In the genomic region with DNA sequence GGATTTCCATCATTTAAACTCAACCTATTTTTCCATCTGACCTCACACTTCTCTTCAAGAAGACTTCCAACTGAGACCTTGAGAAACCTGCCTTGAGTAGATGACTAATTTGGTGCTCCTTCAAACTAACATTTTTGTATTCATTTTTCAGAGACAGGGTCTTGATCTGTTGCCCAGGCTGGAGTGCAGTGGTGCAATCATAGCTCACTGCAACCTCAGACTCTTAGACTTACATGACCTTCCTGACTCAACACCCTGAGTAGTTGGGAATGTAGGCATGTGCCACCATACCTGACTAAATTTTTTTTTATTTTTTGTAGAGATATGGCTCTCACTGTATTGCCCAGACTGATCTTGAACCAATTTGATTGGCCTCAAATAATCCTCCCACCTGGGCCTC, we compare ENCODE assay signal across 23 cellular contexts.
"Had no signal": no experiment of that assay in that cellular context is flagged by ENCODE, and none has a peak within 500 bp of the region (broad histone marks: within the 10 kb centered on the region; RNA-seq: fewer than 3 reads in every experiment).

No MANE protein-coding gene starts in this region.

- DNase-seq: colonic mucosa; effector CD8-positive, alpha-beta T cell; endodermal cell; foreskin melanocyte; glutamatergic neuron; heart right ventricle; hippocampal formation; immature natural killer cell; left ventricle myocardium superior; lower lobe of right lung; naive thymus-derived CD8-positive, alpha-beta T cell; pancreas; right lobe of liver; small intestine; stimulated activated CD4-positive, alpha-beta T cell treated with anti-CD3 and anti-CD28 coated beads, Interleukin-15, amount 100 ng/mL, for 24 hours; stimulated activated CD4-positive, alpha-beta T cell treated with anti-CD3 and anti-CD28 coated beads, Interleukin-2, amount 100 ng/mL, for 48 hours; stimulated activated naive B cell treated with anti-CD40 and anti-IgM and Interleukin-4, amounts not matched to agents 10 μg/mL and 1 μg/mL and 100 μg/mL, for 72 hours had no signal

- H3K27me3 ChIP-seq: colonic mucosa, heart right ventricle, neutrophil, pancreas, right lobe of liver, tibial nerve, vagina had no signal

- H3K4me3 ChIP-seq: colonic mucosa, heart right ventricle, lower lobe of right lung, pancreas, right lobe of liver, thoracic aorta, tibial nerve, vagina had no signal

- H3K36me3 ChIP-seq: colonic mucosa, heart right ventricle, lower lobe of right lung, neutrophil, pancreas, right lobe of liver, thoracic aorta, vagina had no signal

- H3K9me3 ChIP-seq: colonic mucosa, heart right ventricle, lower lobe of right lung, neutrophil, pancreas, right lobe of liver, thoracic aorta, tibial nerve, vagina had no signal

- H3K27ac ChIP-seq: colonic mucosa, epithelial cell of prostate, heart right ventricle, lower lobe of right lung, neutrophil, pancreas, right lobe of liver, thoracic aorta, tibial nerve, vagina had no signal

- H3K4me1 ChIP-seq: colonic mucosa, heart right ventricle, lower lobe of right lung, pancreas, right lobe of liver, tibial nerve, vagina had no signal

- ATAC-seq: esophagus mucosa; heart right ventricle; left ventricle myocardium superior; lower lobe of right lung; naive thymus-derived CD8-positive, alpha-beta T cell; pancreas; right lobe of liver; stimulated activated naive B cell treated with anti-CD40 and anti-IgM and Interleukin-4, amounts not matched to agents 10 μg/mL and 1 μg/mL and 100 μg/mL, for 72 hours had no signal
